Comparison of ENCODE assay signal across 1 cellular context in genomic region chr3:23919628-23920027, GRCh38.
TF ChIP-seq lines count a peak whose summit lies in the region.

No MANE protein-coding gene starts in this region.

TF ChIP-seq in HepG2, 621 proteins besides CTCF, POLR2A, EP300 and RAD21:
- TF ChIP-seq LCORL (IDR thresholded peaks at IDR 0.05) (no peak), LCORL (CRISPR knock-in tag; IDR thresholded peaks at IDR 0.05) (no peak), SETDB1 (CRISPR knock-in tag; IDR thresholded peaks at IDR 0.05; ENCODE audit: borderline replicate concordance) (no peak), ZBTB1 (CRISPR knock-in tag; IDR thresholded peaks at IDR 0.05; ENCODE audit: borderline replicate concordance) (no peak), ZFP1 (CRISPR knock-in tag; IDR thresholded peaks at IDR 0.05) (no peak), ZNF737 (CRISPR knock-in tag; IDR thresholded peaks at IDR 0.05; ENCODE audit: borderline replicate concordance) (no peak), GTF3A (CRISPR knock-in tag; conservative IDR thresholded peaks at IDR 0.05) (no peak), ZNF282 (IDR thresholded peaks at IDR 0.05; ENCODE audit: partially characterized antibody) (no peak), ARNTL (CRISPR knock-in tag; IDR thresholded peaks at IDR 0.05) (no peak), JDP2 (CRISPR knock-in tag; IDR thresholded peaks at IDR 0.05; ENCODE audit: borderline replicate concordance) (no peak), FOXO1 (CRISPR knock-in tag; IDR thresholded peaks at IDR 0.05) (no peak), MLLT10 (CRISPR knock-in tag; IDR thresholded peaks at IDR 0.05) (no peak)
- TF ChIP-seq, protein P1, sequence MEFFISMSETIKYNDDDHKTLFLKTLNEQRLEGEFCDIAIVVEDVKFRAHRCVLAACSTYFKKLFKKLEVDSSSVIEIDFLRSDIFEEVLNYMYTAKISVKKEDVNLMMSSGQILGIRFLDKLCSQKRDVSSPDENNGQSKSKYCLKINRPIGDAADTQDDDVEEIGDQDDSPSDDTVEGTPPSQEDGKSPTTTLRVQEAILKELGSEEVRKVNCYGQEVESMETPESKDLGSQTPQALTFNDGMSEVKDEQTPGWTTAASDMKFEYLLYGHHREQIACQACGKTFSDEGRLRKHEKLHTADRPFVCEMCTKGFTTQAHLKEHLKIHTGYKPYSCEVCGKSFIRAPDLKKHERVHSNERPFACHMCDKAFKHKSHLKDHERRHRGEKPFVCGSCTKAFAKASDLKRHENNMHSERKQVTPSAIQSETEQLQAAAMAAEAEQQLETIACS (CRISPR knock-in tag; IDR thresholded peaks at IDR 0.05): no peak
